In the genomic region with DNA sequence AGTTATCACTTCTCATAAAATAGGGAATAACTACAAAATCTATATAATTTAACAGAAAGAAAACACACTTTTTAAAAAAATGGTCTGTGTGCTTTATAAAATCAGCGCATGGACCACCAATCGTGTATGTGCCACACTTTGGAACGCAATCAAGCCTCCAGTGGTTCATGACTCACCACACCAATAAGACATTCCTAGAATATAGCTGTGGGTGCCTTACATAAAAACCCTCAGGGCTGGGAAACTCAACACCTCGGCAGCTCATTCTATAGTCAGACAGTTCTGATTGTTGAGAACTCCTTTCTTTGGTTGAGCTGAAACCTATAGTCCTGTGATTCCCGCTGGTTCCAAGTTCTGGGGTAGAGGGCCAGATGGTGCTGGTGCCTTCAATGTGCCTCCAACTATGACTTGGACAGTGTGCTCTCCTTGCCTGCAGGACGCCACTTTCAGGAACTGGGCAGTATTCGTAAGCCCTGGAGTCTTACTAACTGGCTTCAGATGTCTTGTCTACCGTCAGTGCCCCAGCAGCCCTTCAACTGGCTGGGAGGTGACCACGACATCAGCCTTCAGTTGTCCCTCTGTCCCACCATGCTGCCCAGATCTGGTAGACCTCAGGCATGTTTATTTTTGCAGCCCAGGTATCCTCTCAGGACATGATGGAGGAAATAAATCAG, we compare ENCODE assay signal across 12 cellular contexts.
A peak's percentile ranks its signal among the peaks of the same experiment; 100 is the strongest.
DNase-seq lines count a peak whose midpoint lies in the region; ATAC-seq and TF ChIP-seq lines count a peak whose summit lies in the region.
"Had no signal": no experiment of that assay in that cellular context is flagged by ENCODE, and none has a peak within 500 bp of the region (broad histone marks: within the 10 kb centered on the region; RNA-seq: fewer than 3 reads in every experiment).

No MANE protein-coding gene starts in this region.

- H3K4me2 ChIP-seq in PC-3 (ENCODE audit: low read length), result peak overlapping the region; percentile 48

- H3K9me3 ChIP-seq in PC-3 (ENCODE audit: low read length), result no peaks in the 10 kb centered on the region

- H4K20me1 ChIP-seq in PC-3 (ENCODE audit: low read length), result no peaks in the 10 kb centered on the region

- TF ChIP-seq CTCF in PC-3 (conservative IDR thresholded peaks at IDR 0.05; ENCODE audit: low read depth, low read length), result no peak
- TF ChIP-seq CTCF in choroid plexus epithelial cell (conservative IDR thresholded peaks at IDR 0.05; ENCODE audit: low read depth, low read length), result no peak

- no peaks in the 10 kb centered on the region for H3K9me2 ChIP-seq in PC-3 (replicated peaks; ENCODE audit: low read length)

- no peaks in the 10 kb centered on the region for H3K79me2 ChIP-seq in PC-3 (ENCODE audit: low read length)

- peak; percentile 54 for DNase-seq in GM03348 (ENCODE audit: low spot score)
- peak; percentile 84 for DNase-seq in PC-3
- DNase-seq in choroid plexus epithelial cell (ENCODE audit: low read depth), result peak; percentile 93
- peak; percentile 21 for DNase-seq in skeletal muscle cell (ENCODE audit: low read depth)
- no peak for DNase-seq in NOMO-1 treated with DMSO at 0.1 percent for 48 hours (lab: John Stamatoyannopoulos, UW; ENCODE audit: unreplicated experiment)
- DNase-seq in globus pallidus (ENCODE audit: low spot score), result no peak
- DNase-seq: activated B cell treated with CpG ODN at 0.5 μM for 24 hours; DMS153; dorsolateral prefrontal cortex; NCI-H446 treated with DMSO at 0.1 percent for 48 hours; stimulated activated CD4-positive, alpha-beta T cell treated with anti-CD3 and anti-CD28 coated beads, Interleukin-2, amount 100 ng/mL, for 48 hours had no signal

- no peak overlapping the region for H2AFZ ChIP-seq in PC-3 (ENCODE audit: low read length)

- H3K27ac ChIP-seq in PC-3 (ENCODE audit: low read length), result peak overlapping the region; percentile 83

- intact Hi-C loops in PC-3 (cut with micrococcal nuclease), result no loop called here

- no peaks in the 10 kb centered on the region for H3F3A ChIP-seq in PC-3 (ENCODE audit: low read length, unreplicated experiment)

- no peak overlapping the region for H3K4me3 ChIP-seq in PC-3 (ENCODE audit: low read length)
- H3K4me3 ChIP-seq in choroid plexus epithelial cell (ENCODE audit: low read depth, low read length), result no peak overlapping the region
- no peak overlapping the region for H3K4me3 ChIP-seq in skeletal muscle cell (ENCODE audit: low read depth, low read length)

- CTCF ChIA-PET in PC-3 (lab: Charles Lee), result no interaction called here

- no peak; the same call in 1 of the 2 replicates for ATAC-seq in PC-3
- no peak for ATAC-seq in HG02973 (IDR thresholded peaks at IDR 0.05; ENCODE audit: unreplicated experiment)

- H3K27me3 ChIP-seq in PC-3 (ENCODE audit: low read length), result no peaks in the 10 kb centered on the region

- no peaks in the 10 kb centered on the region for H3K36me3 ChIP-seq in PC-3 (ENCODE audit: low read depth, low read length)

- BruUV-seq in PC-3 (replicated peaks; lab: Mats Ljungman, UMichigan), result no TSS peak

- peak overlapping the region; percentile 54 for H3K9ac ChIP-seq in PC-3 (ENCODE audit: low read length)

- POLR2A ChIA-PET in PC-3 (lab: Charles Lee; ENCODE audit: unreplicated experiment), result no interaction called here

- peaks cover 27% of the 10 kb centered on the region for H3K4me1 ChIP-seq in PC-3 (ENCODE audit: insufficient read depth, low read length)

Comparison
In these comparisons a context has a peak if more than half of its experiments do, and no peak if none do; other contexts are left out.
1. DNase-seq: peak in GM03348 (single experiment), PC-3 (single experiment), choroid plexus epithelial cell (single experiment) and skeletal muscle cell (single experiment); none in NOMO-1 treated with DMSO at 0.1 percent for 48 hours (single experiment) and globus pallidus (single experiment).